ENCODE assay signal across 14 cellular contexts in the genomic region with DNA sequence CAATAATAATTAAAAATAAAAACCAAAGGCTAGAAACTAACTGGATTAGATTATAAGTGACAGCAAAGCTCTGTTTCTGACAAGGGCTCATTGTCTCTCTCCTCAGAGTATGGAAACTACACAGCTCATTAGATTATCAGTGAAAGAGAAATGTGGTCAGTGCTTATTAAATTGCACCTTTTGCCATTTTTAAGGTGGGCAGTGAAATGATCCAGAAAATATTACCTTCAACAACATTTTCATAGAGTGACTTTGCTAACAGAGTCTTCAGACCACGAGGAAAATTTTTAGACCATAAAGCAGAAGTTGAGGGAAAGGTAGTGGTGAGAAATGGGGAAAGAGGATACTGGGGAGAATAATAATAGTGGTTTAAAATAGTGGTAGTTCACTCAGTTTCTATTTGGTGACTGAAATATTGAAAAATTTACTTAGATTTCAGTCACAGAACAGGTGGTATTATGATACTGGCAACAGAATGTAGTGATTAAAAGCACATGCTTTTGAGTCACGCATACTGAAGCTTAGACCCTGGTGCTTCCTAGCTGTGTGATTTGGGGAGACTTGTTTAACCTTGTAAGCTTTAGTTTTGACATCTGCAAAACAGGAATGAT.
A peak's percentile ranks its signal among the peaks of the same experiment; 100 is the strongest.
DNase-seq lines count a peak whose midpoint lies in the region; ATAC-seq and TF ChIP-seq lines count a peak whose summit lies in the region.
"Had no signal": no experiment of that assay in that cellular context is flagged by ENCODE, and none has a peak within 500 bp of the region (broad histone marks: within the 10 kb centered on the region; RNA-seq: fewer than 3 reads in every experiment).

No MANE protein-coding gene starts in this region.

- peak; percentile 48 for DNase-seq in inferior parietal cortex (ENCODE audit: extremely low spot score)
- DNase-seq in body of pancreas, result no peak
- DNase-seq in MM.1S, result no peak
- DNase-seq in NCI-H2196 treated with DMSO at 0.1 percent for 48 hours (lab: John Stamatoyannopoulos, UW; ENCODE audit: unreplicated experiment), result no peak
- no peak for DNase-seq in DMS53 (lab: John Stamatoyannopoulos, UW)
- DNase-seq: activated CD8-positive, alpha-beta memory T cell treated with anti-CD3 and anti-CD28 coated beads, Interleukin-2, amount 50 U/mL, for 4 hours; CD8-positive, alpha-beta T cell; left ventricle myocardium inferior; pancreas; T-helper 17 cell had no signal

- H4K20me1 ChIP-seq in MM.1S (ENCODE audit: insufficient read depth, low read length), result no peaks in the 10 kb centered on the region

- no peaks in the 10 kb centered on the region for H3K9me2 ChIP-seq in MM.1S (replicated peaks; ENCODE audit: insufficient read depth, low read length)

- no peaks in the 10 kb centered on the region for H3K79me2 ChIP-seq in MM.1S (ENCODE audit: low read length)

- intact Hi-C loops in body of pancreas (cut with DNase I), result no loop called here

- no peaks in the 10 kb centered on the region for H3K27me3 ChIP-seq in body of pancreas
- no peaks in the 10 kb centered on the region for H3K27me3 ChIP-seq in MM.1S (replicated peaks; ENCODE audit: insufficient read depth, low read length)
- H3K27me3 ChIP-seq: breast epithelium, pancreas had no signal

- no peak for TF ChIP-seq POLR2A in body of pancreas (IDR thresholded peaks at IDR 0.05)

- H3K4me3 ChIP-seq in body of pancreas, result no peak overlapping the region
- H3K4me3 ChIP-seq in MM.1S (ENCODE audit: low read length), result no peak overlapping the region
- H3K4me3 ChIP-seq: breast epithelium, left ventricle myocardium inferior, pancreas had no signal

- no peaks in the 10 kb centered on the region for H3K36me3 ChIP-seq in body of pancreas (replicated peaks in 1 of 2; ENCODE audit: insufficient read depth in 1 of 2, low read depth in 2 of 2)
- H3K36me3 ChIP-seq in MM.1S (replicated peaks; ENCODE audit: insufficient read depth, low read length), result no peaks in the 10 kb centered on the region
- H3K36me3 ChIP-seq: breast epithelium, left ventricle myocardium inferior, pancreas had no signal

- H3K27ac ChIP-seq in body of pancreas (no peak overlapping the region), MM.1S (ENCODE audit: low read length) (no peak overlapping the region)
- H3K27ac ChIP-seq: breast epithelium, left ventricle myocardium inferior, pancreas had no signal

- H3K4me2 ChIP-seq in MM.1S (ENCODE audit: low read depth, low read length), result no peak overlapping the region

- no peak for TF ChIP-seq CTCF in body of pancreas (IDR thresholded peaks at IDR 0.05)
- TF ChIP-seq CTCF in MM.1S (IDR thresholded peaks at IDR 0.05; ENCODE audit: low read length), result no peak

- ATAC-seq in GM18873 (IDR thresholded peaks at IDR 0.05; ENCODE audit: low FRiP score, unreplicated experiment), result peak; percentile 90
- peak; percentile 61 for ATAC-seq in GM21737 (IDR thresholded peaks at IDR 0.05; ENCODE audit: unreplicated experiment)
- peak; percentile 88 for ATAC-seq in HG03280 (IDR thresholded peaks at IDR 0.05; ENCODE audit: unreplicated experiment)
- ATAC-seq in body of pancreas, result no peak
- ATAC-seq: CD8-positive, alpha-beta T cell; T-helper 17 cell had no signal

- H3K4me1 ChIP-seq in body of pancreas (no peaks in the 10 kb centered on the region), MM.1S (ENCODE audit: low read length) (no peaks in the 10 kb centered on the region)
- H3K4me1 ChIP-seq: breast epithelium, left ventricle myocardium inferior, pancreas had no signal

- no peaks in the 10 kb centered on the region for H3K9me3 ChIP-seq in body of pancreas
- no peaks in the 10 kb centered on the region for H3K9me3 ChIP-seq in MM.1S (replicated peaks; ENCODE audit: insufficient read depth, low read length)
- H3K9me3 ChIP-seq: breast epithelium, left ventricle myocardium inferior, pancreas had no signal

- no peaks in the 10 kb centered on the region for H3F3A ChIP-seq in MM.1S (ENCODE audit: insufficient read depth, low read length)

- no peak overlapping the region for H3K9ac ChIP-seq in MM.1S (ENCODE audit: low read length)

- no peak overlapping the region for H2AFZ ChIP-seq in MM.1S (ENCODE audit: low read length)

- WGBS in body of pancreas, 2 donors, result 64 to 75% methylated on average over 2 of the region's 2 CpGs
